25 cellular contexts compared by ENCODE assay signal in genomic region chr2:24704682-24705081, GRCh38.
"Had no signal": no experiment of that assay in that cellular context is flagged by ENCODE, and none has a peak within 500 bp of the region (broad histone marks: within the 10 kb centered on the region; RNA-seq: fewer than 3 reads in every experiment).

No MANE protein-coding gene starts in this region.

- H3K27ac Mint-ChIP-seq: activated CD8-positive, alpha-beta memory T cell treated with anti-CD3 and anti-CD28 coated beads, Interleukin-2, amount 10 ng/mL, durations not matched to agents 7 days and 5 days; activated CD8-positive, alpha-beta T cell treated with anti-CD3 and anti-CD28 coated beads, Interleukin-2, amount 10 ng/mL, durations not matched to agents 7 days and 5 days; dendritic cell treated with granulocyte-macrophage colony-stimulating factor and Interleukin-4, amounts not matched to agents 40 ng/mL and 50 ng/mL, for 4 days; stimulated activated naive B cell treated with anti-CD40 and anti-IgM and Interleukin-4, amounts not matched to agents 10 μg/mL and 1 μg/mL and 100 μg/mL, for 72 hours; WTC11 had no signal

- ATAC-seq: activated CD8-positive, alpha-beta memory T cell treated with anti-CD3 and anti-CD28 coated beads, Interleukin-2, amount 10 ng/mL, durations not matched to agents 7 days and 5 days; activated CD8-positive, alpha-beta T cell treated with anti-CD3 and anti-CD28 coated beads, Interleukin-2, amount 10 ng/mL, durations not matched to agents 7 days and 5 days; left lung; lower lobe of right lung; naive thymus-derived CD8-positive, alpha-beta T cell; pancreas; sciatic nerve; stimulated activated naive B cell treated with anti-CD40 and anti-IgM and Interleukin-4, amounts not matched to agents 10 μg/mL and 1 μg/mL and 100 μg/mL, for 72 hours; WTC11 had no signal

- H3K4me1 Mint-ChIP-seq: central memory CD8-positive, alpha-beta T cell; naive thymus-derived CD8-positive, alpha-beta T cell; stimulated activated naive B cell treated with anti-CD40 and anti-IgM and Interleukin-4, amounts not matched to agents 10 μg/mL and 1 μg/mL and 100 μg/mL, for 72 hours had no signal

- H3K36me3 Mint-ChIP-seq: WTC11 had no signal

- DNase-seq: activated CD4-positive, alpha-beta T cell treated with anti-CD3 and anti-CD28 coated beads for 1 hour; activated CD8-positive, alpha-beta memory T cell treated with anti-CD3 and anti-CD28 coated beads, Interleukin-2, amount 10 ng/mL, durations not matched to agents 7 days and 5 days; activated CD8-positive, alpha-beta T cell treated with anti-CD3 and anti-CD28 coated beads, Interleukin-2, amount 10 ng/mL, durations not matched to agents 7 days and 5 days; activated naive CD4-positive, alpha-beta T cell; anterior cingulate cortex; effector CD4-positive, alpha-beta T cell; left lung; lower lobe of right lung; mesenchymal stem cell; naive thymus-derived CD8-positive, alpha-beta T cell; nucleus accumbens; pancreas; retina; small intestine; stimulated activated CD4-positive, alpha-beta T cell treated with anti-CD3 and anti-CD28 coated beads, Interleukin-1b, Interleukin-23, amount 100 ng/mL, for 48 hours; stimulated activated CD4-positive, alpha-beta T cell treated with anti-CD3 and anti-CD28 coated beads, Interleukin-4, amount 100 ng/mL, for 4 hours; stimulated activated CD8-positive, alpha-beta memory T cell treated with anti-CD3 and anti-CD28 coated beads, Interleukin-4, amount 100 ng/mL, for 48 hours; stimulated activated naive B cell treated with anti-CD40 and anti-IgM and Interleukin-4, amounts not matched to agents 10 μg/mL and 1 μg/mL and 100 μg/mL, for 72 hours; T-helper 2 cell had no signal

- H3K27me3 Mint-ChIP-seq: activated CD8-positive, alpha-beta memory T cell treated with anti-CD3 and anti-CD28 coated beads, Interleukin-2, amount 10 ng/mL, durations not matched to agents 7 days and 5 days; central memory CD8-positive, alpha-beta T cell; dendritic cell treated with granulocyte-macrophage colony-stimulating factor and Interleukin-4, amounts not matched to agents 40 ng/mL and 50 ng/mL, for 4 days; naive thymus-derived CD8-positive, alpha-beta T cell; stimulated activated naive B cell treated with anti-CD40 and anti-IgM and Interleukin-4, amounts not matched to agents 10 μg/mL and 1 μg/mL and 100 μg/mL, for 72 hours had no signal

- H3K4me3 Mint-ChIP-seq: activated CD8-positive, alpha-beta memory T cell treated with anti-CD3 and anti-CD28 coated beads, Interleukin-2, amount 10 ng/mL, durations not matched to agents 7 days and 5 days; activated CD8-positive, alpha-beta T cell treated with anti-CD3 and anti-CD28 coated beads, Interleukin-2, amount 10 ng/mL, durations not matched to agents 7 days and 5 days; central memory CD8-positive, alpha-beta T cell; dendritic cell treated with granulocyte-macrophage colony-stimulating factor and Interleukin-4, amounts not matched to agents 40 ng/mL and 50 ng/mL, for 4 days; naive thymus-derived CD8-positive, alpha-beta T cell; neural crest cell; stimulated activated naive B cell treated with anti-CD40 and anti-IgM and Interleukin-4, amounts not matched to agents 10 μg/mL and 1 μg/mL and 100 μg/mL, for 72 hours; WTC11 had no signal

- H3K9me3 Mint-ChIP-seq: activated naive CD4-positive, alpha-beta T cell treated with anti-CD3 and anti-CD28 coated beads, Interleukin-2, amount 50 U/mL, for 72 hours; central memory CD8-positive, alpha-beta T cell; dendritic cell treated with granulocyte-macrophage colony-stimulating factor and Interleukin-4, amounts not matched to agents 40 ng/mL and 50 ng/mL, for 4 days; naive thymus-derived CD8-positive, alpha-beta T cell; neural crest cell; stimulated activated naive B cell treated with anti-CD40 and anti-IgM and Interleukin-4, amounts not matched to agents 10 μg/mL and 1 μg/mL and 100 μg/mL, for 72 hours; WTC11 had no signal
